In genomic region chr13:41740479-41740878, GRCh38 we compare ENCODE assay signal across 19 cellular contexts.
DNase-seq lines count a peak whose midpoint lies in the region; ATAC-seq, FAIRE-seq and TF ChIP-seq lines count a peak whose summit lies in the region.
"Had no signal": no experiment of that assay in that cellular context is flagged by ENCODE, and none has a peak within 500 bp of the region (broad histone marks: within the 10 kb centered on the region; RNA-seq: fewer than 3 reads in every experiment).

No MANE protein-coding gene starts in this region.

- peaks cover 14% of the 10 kb centered on the region for H3K4me1 Mint-ChIP-seq in astrocyte (ENCODE audit: low read depth, unreplicated experiment)

- no peak overlapping the region for H3K27ac ChIP-seq in astrocyte (ENCODE audit: low read depth, low read length)
- H3K27ac ChIP-seq in suprapubic skin: no peak overlapping the region
- H3K27ac ChIP-seq: C4-2B, GM23248, HL-60 had no signal

- TF ChIP-seq CTCF in astrocyte (IDR thresholded peaks at IDR 0.05; ENCODE audit: insufficient read depth, low read depth, low read length) (no peak), fibroblast of the aortic adventitia (IDR thresholded peaks at IDR 0.05; ENCODE audit: insufficient read depth, low read length) (no peak), suprapubic skin (IDR thresholded peaks at IDR 0.05) (no peak)

- H3K27me3 ChIP-seq in astrocyte (ENCODE audit: insufficient read depth, low read length) (no peaks in the 10 kb centered on the region), suprapubic skin (no peaks in the 10 kb centered on the region)

- peaks cover 2% of the 10 kb centered on the region for H3K9me3 Mint-ChIP-seq in astrocyte (ENCODE audit: unreplicated experiment)
- H3K9me3 Mint-ChIP-seq: CD4-positive, alpha-beta T cell had no signal

- H3K36me3 Mint-ChIP-seq in astrocyte (ENCODE audit: low read depth, unreplicated experiment): peaks cover 9% of the 10 kb centered on the region

- H3K27me3 Mint-ChIP-seq in astrocyte (ENCODE audit: low read depth, unreplicated experiment): no peaks in the 10 kb centered on the region
- H3K27me3 Mint-ChIP-seq: CD4-positive, alpha-beta T cell had no signal

- WGBS in suprapubic skin: 94% methylated on average over 4 of the region's 4 CpGs

- no peak for TF ChIP-seq POLR2A in suprapubic skin (IDR thresholded peaks at IDR 0.05)

- peak; percentile 5 for FAIRE-seq in astrocyte (lab: Jason Lieb, UNC)
- FAIRE-seq: A204.1, D721Med, GM12878 had no signal

- no peak overlapping the region for H3K9ac ChIP-seq in astrocyte (ENCODE audit: low read length)
- H3K9ac ChIP-seq: GM23248 had no signal

- H3K4me2 ChIP-seq in astrocyte (ENCODE audit: low read length): no peak overlapping the region

- DNase-seq in EL: peak; percentile 14
- peak; percentile 8 for DNase-seq in astrocyte (ENCODE audit: low read depth)
- peak; percentile 8 for DNase-seq in fibroblast of the aortic adventitia (ENCODE audit: low read depth)
- no peak for DNase-seq in NCI-H2029 (lab: John Stamatoyannopoulos, UW)
- no peak for DNase-seq in suprapubic skin (ENCODE audit: low spot score in 2 of 2)
- DNase-seq in activated CD4-positive, alpha-beta T cell treated with anti-CD3 and anti-CD28 coated beads, Interleukin-2, amount 50 U/mL, for 4 hours: no peak
- DNase-seq: ACHN; AML-193; Caco-2; CD4-positive, alpha-beta T cell; DMS79; GM23248 had no signal

- H3K4me1 ChIP-seq in astrocyte (ENCODE audit: insufficient read depth, low read length): no peaks in the 10 kb centered on the region
- no peaks in the 10 kb centered on the region for H3K4me1 ChIP-seq in suprapubic skin
- H3K4me1 ChIP-seq: Caco-2, HAP-1 had no signal

- no peak overlapping the region for H3K27ac Mint-ChIP-seq in astrocyte (ENCODE audit: unreplicated experiment)
- H3K27ac Mint-ChIP-seq: CD4-positive, alpha-beta T cell had no signal

- no peaks in the 10 kb centered on the region for H3K36me3 ChIP-seq in astrocyte (ENCODE audit: insufficient read depth, low read length)
- no peaks in the 10 kb centered on the region for H3K36me3 ChIP-seq in suprapubic skin
- H3K36me3 ChIP-seq: HAP-1 had no signal

- no peaks in the 10 kb centered on the region for H4K20me1 ChIP-seq in astrocyte (ENCODE audit: insufficient read depth, low read length)

- H3K9me3 ChIP-seq in astrocyte (ENCODE audit: insufficient read depth, low read depth, low read length) (no peaks in the 10 kb centered on the region), suprapubic skin (no peaks in the 10 kb centered on the region)
- H3K9me3 ChIP-seq: Caco-2, HAP-1 had no signal

- no peak for TF ChIP-seq EP300 in suprapubic skin (IDR thresholded peaks at IDR 0.05)

- ATAC-seq in HG03135 (IDR thresholded peaks at IDR 0.05; ENCODE audit: unreplicated experiment): no peak
- ATAC-seq: GM12878 had no signal

- H3K4me3 ChIP-seq in astrocyte (ENCODE audit: insufficient read depth, low read depth, low read length): no peak overlapping the region
- H3K4me3 ChIP-seq in fibroblast of the aortic adventitia (ENCODE audit: low read depth, low read length): no peak overlapping the region
- no peak overlapping the region for H3K4me3 ChIP-seq in suprapubic skin
- H3K4me3 ChIP-seq: GM12878, GM23248, HAP-1 had no signal

- H2AFZ ChIP-seq in astrocyte (ENCODE audit: low read depth, low read length): no peak overlapping the region
- H2AFZ ChIP-seq: GM23248 had no signal

- no peak overlapping the region for H3K4me3 Mint-ChIP-seq in astrocyte (ENCODE audit: unreplicated experiment)
- H3K4me3 Mint-ChIP-seq: CD4-positive, alpha-beta T cell had no signal

- no peaks in the 10 kb centered on the region for H3K79me2 ChIP-seq in astrocyte (ENCODE audit: insufficient read depth, low read length)

Comparison
In these comparisons a context has a peak if more than half of its experiments do, and no peak if none do; other contexts are left out.
1. DNase-seq: peak in EL (single experiment), astrocyte (single experiment) and fibroblast of the aortic adventitia (single experiment); none in NCI-H2029 (single experiment), suprapubic skin (0 of 2) and activated CD4-positive, alpha-beta T cell treated with anti-CD3 and anti-CD28 coated beads, Interleukin-2, amount 50 U/mL, for 4 hours (0 of 2).